Comparison of ENCODE assay signal across 11 cellular contexts in genomic region chrX:5646818-5647217, GRCh38.
A peak's percentile ranks its signal among the peaks of the same experiment; 100 is the strongest.
DNase-seq lines count a peak whose midpoint lies in the region; ATAC-seq, FAIRE-seq and TF ChIP-seq lines count a peak whose summit lies in the region.
"Had no signal": no experiment of that assay in that cellular context is flagged by ENCODE, and none has a peak within 500 bp of the region (broad histone marks: within the 10 kb centered on the region; RNA-seq: fewer than 3 reads in every experiment).

No MANE protein-coding gene starts in this region.

- POLR2A ChIA-PET in HepG2 (lab: Yijun Ruan, JAX), result no interaction called here

- no peaks in the 10 kb centered on the region for H3K27me3 Mint-ChIP-seq in activated naive CD8-positive, alpha-beta T cell treated with anti-CD3 and anti-CD28 coated beads for 36 hours

- H3K4me1 Mint-ChIP-seq in activated naive CD8-positive, alpha-beta T cell treated with anti-CD3 and anti-CD28 coated beads for 36 hours, result no peaks in the 10 kb centered on the region

- H3K9me3 ChIP-seq in right lobe of liver (no peaks in the 10 kb centered on the region), HepG2 (ENCODE audit: low read length) (peaks cover 23% of the 10 kb centered on the region), transverse colon (no peaks in the 10 kb centered on the region)

- in situ Hi-C loops in HepG2 (cut with HindIII; ENCODE audit: extremely low pct_ligation_motif_present, low pct_unique_long_range_greater_than_20kb) (no loop called here), transverse colon (cut with MboI; ENCODE audit: low pct_ligation_motif_present in 1 of 4, low pct_unique_long_range_greater_than_20kb in 1 of 4, low sequenced_read_pairs in 3 of 4) (no loop called here)

- no peaks in the 10 kb centered on the region for H3K9me3 Mint-ChIP-seq in activated naive CD8-positive, alpha-beta T cell treated with anti-CD3 and anti-CD28 coated beads for 36 hours

- CTCF ChIA-PET in HepG2 (lab: Yijun Ruan, JAX; ENCODE audit: low intra/inter-chr PET ratio, low total read pairs), result no interaction called here

- H2AFZ ChIP-seq in HepG2 (ENCODE audit: low read length), result no peak overlapping the region
- H2AFZ ChIP-seq in KMS-11 (ENCODE audit: low read depth), result peak overlapping the region; percentile 52; the same call in 1 of the 2 replicates

- TF ChIP-seq POLR2A in right lobe of liver (IDR thresholded peaks at IDR 0.05) (no peak), HepG2 (IDR thresholded peaks at IDR 0.05; ENCODE audit: insufficient read depth in 1 of 2, low read depth in 2 of 2, low read length in 2 of 2) (no peak), transverse colon (IDR thresholded peaks at IDR 0.05) (no peak)

- no peak overlapping the region for H3K27ac ChIP-seq in right lobe of liver
- no peak overlapping the region for H3K27ac ChIP-seq in HepG2 (ENCODE audit: extremely low read length, insufficient read depth, low read length)
- H3K27ac ChIP-seq in KMS-11, result peak overlapping the region; percentile 46; the same call in 1 of the 2 replicates
- H3K27ac ChIP-seq in transverse colon, result no peak overlapping the region
- H3K27ac ChIP-seq: SK-N-MC had no signal

- BruUV-seq in HepG2 (replicated peaks; lab: Mats Ljungman, UMichigan), result no TSS peak

- DNase-seq in right lobe of liver (no peak), HepG2 (ENCODE audit: low spot score) (no peak), transverse colon (peak; percentile 16), NCI-H446 treated with DMSO at 0.1 percent for 48 hours (lab: John Stamatoyannopoulos, UW) (no peak)
- no peak for DNase-seq in activated naive CD8-positive, alpha-beta T cell treated with anti-CD3 and anti-CD28 coated beads for 36 hours
- no peak for DNase-seq in activated CD4-positive, alpha-beta T cell treated with anti-CD3 and anti-CD28 coated beads, Interleukin-2, amount 50 U/mL, for 48 hours
- DNase-seq: 8988T; activated effector memory CD4-positive, alpha-beta T cell treated with Interleukin-2 at 50 U/mL for 16 hours had no signal

- FAIRE-seq in HepG2 (lab: Jason Lieb, UNC), result no peak

- H3K27me3 ChIP-seq in right lobe of liver (no peaks in the 10 kb centered on the region), HepG2 (ENCODE audit: control insufficient read depth in 1 of 2, insufficient read depth in 2 of 2, low read length in 2 of 2) (no peaks in the 10 kb centered on the region), KMS-11 (ENCODE audit: insufficient read depth, low read depth) (no peaks in the 10 kb centered on the region), transverse colon (no peaks in the 10 kb centered on the region)

- 27% methylated on average over 5 of the region's 5 CpGs for WGBS in right lobe of liver (ENCODE audit: insufficient coverage, low coverage, low lambda C conversion rate, missing lambda C conversion rate)
- WGBS in HepG2 (ENCODE audit: low lambda C conversion rate), result 0% methylated on average over 3 of the region's 5 CpGs
- WGBS in transverse colon (ENCODE audit: low coverage in 1 of 2), 2 donors, result 64 to 69% methylated on average over 3 to 5 of the region's 5 CpGs

- no peaks in the 10 kb centered on the region for H3K36me3 ChIP-seq in right lobe of liver
- no peaks in the 10 kb centered on the region for H3K36me3 ChIP-seq in HepG2 (replicated peaks in 1 of 2; ENCODE audit: control insufficient read depth in 1 of 2, insufficient read depth in 2 of 2, low read length in 2 of 2)
- no peaks in the 10 kb centered on the region for H3K36me3 ChIP-seq in KMS-11 (ENCODE audit: insufficient read depth)
- H3K36me3 ChIP-seq in transverse colon, result no peaks in the 10 kb centered on the region

- H3K4me3 ChIP-seq in right lobe of liver, result no peak overlapping the region
- no peak overlapping the region for H3K4me3 ChIP-seq in HepG2 (replicated peaks in 1 of 3; ENCODE audit: insufficient read depth in 1 of 3, low read depth in 2 of 3, low read length in 3 of 3)
- no peak overlapping the region for H3K4me3 ChIP-seq in KMS-11 (IDR thresholded peaks at IDR 0.05; ENCODE audit: insufficient read depth, low read depth, low read length)
- H3K4me3 ChIP-seq in transverse colon, result no peak overlapping the region
- H3K4me3 ChIP-seq: SK-N-MC had no signal

- H3K36me3 Mint-ChIP-seq in activated naive CD8-positive, alpha-beta T cell treated with anti-CD3 and anti-CD28 coated beads for 36 hours, result no peaks in the 10 kb centered on the region

- intact Hi-C loops in right lobe of liver (cut with DNase I) (no loop called here), HepG2 (cut with micrococcal nuclease; ENCODE audit: unreplicated experiment) (no loop called here), transverse colon (cut with DNase I; ENCODE audit: low total_unique reads) (no loop called here)

- H4K20me1 ChIP-seq in HepG2 (ENCODE audit: insufficient read depth, low read length) (no peaks in the 10 kb centered on the region), KMS-11 (ENCODE audit: insufficient read depth) (no peaks in the 10 kb centered on the region)

- TF ChIP-seq EP300 in HepG2 (IDR thresholded peaks at IDR 0.05; ENCODE audit: low read depth in 2 of 2, low read length in 2 of 2) (no peak), HepG2 (CRISPR knock-in tag; IDR thresholded peaks at IDR 0.05; ENCODE audit: borderline replicate concordance) (no peak), transverse colon (IDR thresholded peaks at IDR 0.05; ENCODE audit: low read depth) (no peak)

- no peaks in the 10 kb centered on the region for H3K4me1 ChIP-seq in right lobe of liver
- no peaks in the 10 kb centered on the region for H3K4me1 ChIP-seq in HepG2 (ENCODE audit: insufficient read depth, low read length)
- H3K4me1 ChIP-seq in KMS-11 (ENCODE audit: low read depth, poor library complexity, severe bottlenecking), result peaks cover 50% of the 10 kb centered on the region
- no peaks in the 10 kb centered on the region for H3K4me1 ChIP-seq in transverse colon

- H3K9ac ChIP-seq in HepG2 (ENCODE audit: insufficient read depth, low read depth, low read length), result no peak overlapping the region
- no peak overlapping the region for H3K9ac ChIP-seq in KMS-11

- no peak for TF ChIP-seq RAD21 in HepG2 (CRISPR knock-in tag; IDR thresholded peaks at IDR 0.05)

- TF ChIP-seq CTCF in right lobe of liver (IDR thresholded peaks at IDR 0.05), result no peak
- no peak for TF ChIP-seq CTCF in HepG2 (CRISPR knock-in tag; IDR thresholded peaks at IDR 0.05)
- TF ChIP-seq CTCF in KMS-11 (conservative IDR thresholded peaks at IDR 0.05; ENCODE audit: low read depth, low read length), result no peak
- no peak for TF ChIP-seq CTCF in transverse colon (IDR thresholded peaks at IDR 0.05)

- H3K27ac Mint-ChIP-seq in activated naive CD8-positive, alpha-beta T cell treated with anti-CD3 and anti-CD28 coated beads for 36 hours, result no peak overlapping the region

- H3K4me3 Mint-ChIP-seq in activated naive CD8-positive, alpha-beta T cell treated with anti-CD3 and anti-CD28 coated beads for 36 hours, result no peak overlapping the region

- ATAC-seq in right lobe of liver, result peak in 3 of 4 donors; percentile 17 to 28 (median 24)
- ATAC-seq in HepG2, result no peak
- ATAC-seq in HG02852 (IDR thresholded peaks at IDR 0.05; ENCODE audit: unreplicated experiment), result peak; percentile 97

- H3K4me2 ChIP-seq in HepG2 (ENCODE audit: low read depth, low read length) (no peak overlapping the region), KMS-11 (peak overlapping the region; percentile 74)

- H3K79me2 ChIP-seq in HepG2 (ENCODE audit: insufficient read depth, low read length), result no peaks in the 10 kb centered on the region
- no peaks in the 10 kb centered on the region for H3K79me2 ChIP-seq in KMS-11 (ENCODE audit: insufficient read depth, low read depth)

TF ChIP-seq in HepG2, 621 proteins besides CTCF, POLR2A, EP300 and RAD21 (continues in another document):
- TF ChIP-seq HDAC2 (CRISPR knock-in tag; IDR thresholded peaks at IDR 0.05) (no peak), FOXK2 (IDR thresholded peaks at IDR 0.05) (no peak), MTA1 (CRISPR knock-in tag; IDR thresholded peaks at IDR 0.05; ENCODE audit: borderline replicate concordance) (no peak), KAT7 (CRISPR knock-in tag; IDR thresholded peaks at IDR 0.05; ENCODE audit: borderline replicate concordance) (no peak), MTA3 (CRISPR knock-in tag; IDR thresholded peaks at IDR 0.05) (no peak), ZSCAN20 (CRISPR knock-in tag; IDR thresholded peaks at IDR 0.05; ENCODE audit: borderline replicate concordance) (no peak), ZBTB38 (CRISPR knock-in tag; IDR thresholded peaks at IDR 0.05) (no peak), ZBTB20 (CRISPR knock-in tag; IDR thresholded peaks at IDR 0.05; ENCODE audit: borderline replicate concordance, low read depth) (no peak), ZNF160 (CRISPR knock-in tag; IDR thresholded peaks at IDR 0.05) (no peak), ZNF710 (CRISPR knock-in tag; IDR thresholded peaks at IDR 0.05; ENCODE audit: borderline replicate concordance) (no peak), GMEB1 (CRISPR knock-in tag; IDR thresholded peaks at IDR 0.05; ENCODE audit: borderline replicate concordance) (no peak), ZNF615 (CRISPR knock-in tag; IDR thresholded peaks at IDR 0.05; ENCODE audit: borderline replicate concordance) (no peak)
